In genomic region chr10:3758491-3758970, GRCh38 we compare ENCODE assay signal across 15 cellular contexts. TPM values are rescaled to one million over a fixed set of nuclear protein-coding genes. Genes with fewer than 3 reads are reported as not detected.
DNase-seq lines count a peak whose midpoint lies in the region; ATAC-seq and TF ChIP-seq lines count a peak whose summit lies in the region.
"Had no signal": no experiment of that assay in that cellular context is flagged by ENCODE, and none has a peak within 500 bp of the region (broad histone marks: within the 10 kb centered on the region; RNA-seq: fewer than 3 reads in every experiment).

No MANE protein-coding gene starts in this region.

- intact Hi-C loops in PC-3 (cut with micrococcal nuclease) = no loop called here

- H3K36me3 Mint-ChIP-seq in T-helper 1 cell treated with Interleukin-12 subunit alpha and Interleukin-12 subunit beta and Interleukin-4 antibody, amounts not matched to agents 30 μg/mL and 1 μg/mL, for 36 hours (ENCODE audit: low read depth) = peaks cover 21% of the 10 kb centered on the region

- H4K20me1 ChIP-seq in PC-3 (ENCODE audit: low read length) (no peaks in the 10 kb centered on the region), smooth muscle cell (ENCODE audit: low read depth) (no peaks in the 10 kb centered on the region)

- CTCF ChIA-PET in PC-3 (lab: Charles Lee) = no interaction called here

- H3F3A ChIP-seq in PC-3 (ENCODE audit: low read length, unreplicated experiment) (peaks cover 3% of the 10 kb centered on the region), smooth muscle cell (ENCODE audit: low read depth) (peaks cover 18% of the 10 kb centered on the region)

- peaks cover 10% of the 10 kb centered on the region for H3K9me3 Mint-ChIP-seq in T-helper 1 cell treated with Interleukin-12 subunit alpha and Interleukin-12 subunit beta and Interleukin-4 antibody, amounts not matched to agents 30 μg/mL and 1 μg/mL, for 36 hours

- H3K4me2 ChIP-seq in PC-3 (ENCODE audit: low read length) = no peak overlapping the region
- H3K4me2 ChIP-seq in smooth muscle cell = no peak overlapping the region

- POLR2A ChIA-PET in PC-3 (lab: Charles Lee; ENCODE audit: unreplicated experiment) = no interaction called here

- H3K79me2 ChIP-seq in PC-3 (ENCODE audit: low read length) (no peaks in the 10 kb centered on the region), smooth muscle cell (ENCODE audit: low read depth) (no peaks in the 10 kb centered on the region)

- H3K9ac ChIP-seq in PC-3 (ENCODE audit: low read length) (peak overlapping the region; percentile 56), smooth muscle cell (ENCODE audit: low read depth) (peak overlapping the region; percentile 23)

- H3K4me1 ChIP-seq in PC-3 (ENCODE audit: insufficient read depth, low read length) = peaks cover 69% of the 10 kb centered on the region
- H3K4me1 ChIP-seq in smooth muscle cell (ENCODE audit: low read depth) = peaks cover 14% of the 10 kb centered on the region

- H3K27ac ChIP-seq in PC-3 (ENCODE audit: low read length) (peak overlapping the region; percentile 98), coronary artery (no peak overlapping the region), smooth muscle cell (ENCODE audit: low read depth) (peak overlapping the region; percentile 75)
- H3K27ac ChIP-seq: 22Rv1, right atrium auricular region, testis, VCaP had no signal

- H3K27me3 ChIP-seq in PC-3 (ENCODE audit: low read length) (no peaks in the 10 kb centered on the region), smooth muscle cell (ENCODE audit: low read depth) (no peaks in the 10 kb centered on the region)
- H3K27me3 ChIP-seq: right atrium auricular region, testis had no signal

- H3K9me3 ChIP-seq in PC-3 (ENCODE audit: low read length) (no peaks in the 10 kb centered on the region), smooth muscle cell (replicated peaks; ENCODE audit: low read depth) (no peaks in the 10 kb centered on the region)
- H3K9me3 ChIP-seq: right atrium auricular region, testis had no signal

- in situ Hi-C loops in ACHN (cut with HindIII; ENCODE audit: low pct_ligation_motif_present, low pct_unique_long_range_greater_than_20kb, low sequenced_read_pairs) = no loop called here

- H2AFZ ChIP-seq in PC-3 (ENCODE audit: low read length) (no peak overlapping the region), smooth muscle cell (ENCODE audit: low read depth) (no peak overlapping the region)

- DNase-seq in T-helper 1 cell (no peak), PC-3 (no peak), coronary artery (ENCODE audit: low spot score) (peak; percentile 57), smooth muscle cell (lab: John Stamatoyannopoulos, UW; ENCODE audit: unreplicated experiment) (no peak), T1000 (lab: John Stamatoyannopoulos, UW) (no peak), NCI-H187 treated with DMSO at 0.1 percent for 48 hours (lab: John Stamatoyannopoulos, UW) (no peak), ACHN (no peak)
- DNase-seq: NCI-H1436, NCI-H526, SHP77 treated with DMSO at 0.1 percent for 48 hours, testis had no signal

- no peak for ATAC-seq in PC-3

- H3K36me3 ChIP-seq in PC-3 (ENCODE audit: low read depth, low read length) = no peaks in the 10 kb centered on the region
- H3K36me3 ChIP-seq in smooth muscle cell (ENCODE audit: low read depth) = no peaks in the 10 kb centered on the region
- H3K36me3 ChIP-seq: right atrium auricular region had no signal

- H3K9me2 ChIP-seq in PC-3 (replicated peaks; ENCODE audit: low read length) = no peaks in the 10 kb centered on the region

- TF ChIP-seq CTCF in PC-3 (conservative IDR thresholded peaks at IDR 0.05; ENCODE audit: low read depth, low read length) = no peak
- TF ChIP-seq CTCF in coronary artery (IDR thresholded peaks at IDR 0.05) = no peak
- TF ChIP-seq CTCF in smooth muscle cell (IDR thresholded peaks at IDR 0.05; ENCODE audit: borderline replicate concordance, insufficient read depth, poor library complexity, severe bottlenecking) = no peak

- H3K4me3 Mint-ChIP-seq in T-helper 1 cell treated with Interleukin-12 subunit alpha and Interleukin-12 subunit beta and Interleukin-4 antibody, amounts not matched to agents 30 μg/mL and 1 μg/mL, for 36 hours = peak overlapping the region; percentile 75

- peak overlapping the region; percentile 100 for H3K27ac Mint-ChIP-seq in T-helper 1 cell treated with Interleukin-12 subunit alpha and Interleukin-12 subunit beta and Interleukin-4 antibody, amounts not matched to agents 30 μg/mL and 1 μg/mL, for 36 hours

- H3K4me1 Mint-ChIP-seq in T-helper 1 cell treated with Interleukin-12 subunit alpha and Interleukin-12 subunit beta and Interleukin-4 antibody, amounts not matched to agents 30 μg/mL and 1 μg/mL, for 36 hours (ENCODE audit: low read depth) = peaks cover 82% of the 10 kb centered on the region

- H3K4me3 ChIP-seq in PC-3 (ENCODE audit: low read length) (no peak overlapping the region), coronary artery (no peak overlapping the region), smooth muscle cell (no peak overlapping the region)
- H3K4me3 ChIP-seq: right atrium auricular region, testis had no signal

- 93% methylated on average over 6 of the region's 6 CpGs for WGBS in smooth muscle cell (ENCODE audit: low lambda C conversion rate)

- no TSS peak for BruUV-seq in PC-3 (replicated peaks; lab: Mats Ljungman, UMichigan)

- H3K27me3 Mint-ChIP-seq in T-helper 1 cell treated with Interleukin-12 subunit alpha and Interleukin-12 subunit beta and Interleukin-4 antibody, amounts not matched to agents 30 μg/mL and 1 μg/mL, for 36 hours (ENCODE audit: low read depth) = no peaks in the 10 kb centered on the region

RNA-seq across cellular contexts. Expression of gene KLF6, which starts 26.5 kb away (rescaled TPM):
- total RNA-seq in PC-3 (2014; rRNA removed) (94.5 and 112 TPM in 2 replicates), smooth muscle cell (171 and 198 TPM in 2 replicates)
- polyA plus RNA-seq in smooth muscle cell = 519 and 728 TPM in 2 replicates

Comparison
In these comparisons a context has a peak if more than half of its experiments do, and no peak if none do; other contexts are left out.
1. H3K27ac ChIP-seq: peak in PC-3 (single experiment) and smooth muscle cell (single experiment); none in coronary artery (0 of 2).